14 cellular contexts compared by ENCODE assay signal in the genomic region with DNA sequence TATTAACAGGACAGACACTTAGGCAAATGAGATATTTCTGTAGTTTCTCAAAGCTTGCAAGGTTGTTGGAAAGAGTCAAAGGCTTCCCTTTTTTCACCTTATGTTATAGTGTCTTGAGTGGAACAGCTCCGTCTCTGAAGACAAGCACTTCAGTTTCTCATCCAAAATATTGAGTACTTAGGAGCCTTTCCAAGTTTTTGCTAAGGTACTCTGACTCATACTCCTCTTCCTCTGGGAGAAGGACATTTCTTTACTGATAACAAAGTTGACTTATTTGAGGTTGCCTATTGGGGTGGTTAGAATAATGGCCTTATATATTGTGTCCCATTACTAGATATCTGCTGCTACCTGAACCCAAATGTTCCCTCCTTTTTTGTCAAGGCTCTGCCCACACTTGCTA.
A peak's percentile ranks its signal among the peaks of the same experiment; 100 is the strongest.
DNase-seq lines count a peak whose midpoint lies in the region; ATAC-seq, FAIRE-seq and TF ChIP-seq lines count a peak whose summit lies in the region.
"Had no signal": no experiment of that assay in that cellular context is flagged by ENCODE, and none has a peak within 500 bp of the region (broad histone marks: within the 10 kb centered on the region; RNA-seq: fewer than 3 reads in every experiment).

No MANE protein-coding gene starts in this region.

- peaks cover 3% of the 10 kb centered on the region for H3K9me3 Mint-ChIP-seq in astrocyte (ENCODE audit: unreplicated experiment)

- H3K4me3 Mint-ChIP-seq in astrocyte (ENCODE audit: unreplicated experiment) = no peak overlapping the region
- H3K4me3 Mint-ChIP-seq: CD8-positive, alpha-beta memory T cell had no signal

- no peaks in the 10 kb centered on the region for H3K79me2 ChIP-seq in astrocyte (ENCODE audit: insufficient read depth, low read length)

- no peak for FAIRE-seq in astrocyte (lab: Jason Lieb, UNC)
- FAIRE-seq: GM12892, H54 had no signal

- peaks cover 2% of the 10 kb centered on the region for H3K36me3 Mint-ChIP-seq in astrocyte (ENCODE audit: low read depth, unreplicated experiment)
- H3K36me3 Mint-ChIP-seq: CD8-positive, alpha-beta memory T cell had no signal

- no peaks in the 10 kb centered on the region for H3K9me3 ChIP-seq in astrocyte (ENCODE audit: insufficient read depth, low read depth, low read length)
- H3K9me3 ChIP-seq: Caco-2 had no signal

- H3K36me3 ChIP-seq in astrocyte (ENCODE audit: insufficient read depth, low read length) = no peaks in the 10 kb centered on the region

- no peaks in the 10 kb centered on the region for H3K27me3 ChIP-seq in astrocyte (ENCODE audit: insufficient read depth, low read length)

- no peak overlapping the region for H3K9ac ChIP-seq in astrocyte (ENCODE audit: low read length)
- H3K9ac ChIP-seq: GM23248 had no signal

- H3K4me3 ChIP-seq in LNCaP clone FGC (ENCODE audit: low read depth, low read length) (no peak overlapping the region), astrocyte (ENCODE audit: insufficient read depth, low read depth, low read length) (no peak overlapping the region), fibroblast of pulmonary artery (replicated peaks; ENCODE audit: low read depth, low read length) (no peak overlapping the region)
- H3K4me3 ChIP-seq: GM23248 had no signal

- no peak overlapping the region for H3K4me2 ChIP-seq in astrocyte (ENCODE audit: low read length)

- no peak overlapping the region for H3K27ac Mint-ChIP-seq in astrocyte (ENCODE audit: unreplicated experiment)
- H3K27ac Mint-ChIP-seq: CD8-positive, alpha-beta memory T cell had no signal

- TF ChIP-seq CTCF in LNCaP clone FGC (IDR thresholded peaks at IDR 0.05; ENCODE audit: control insufficient read depth, extremely low read depth, insufficient read depth) = no peak
- TF ChIP-seq CTCF in astrocyte (IDR thresholded peaks at IDR 0.05; ENCODE audit: insufficient read depth, low read depth, low read length) = no peak
- TF ChIP-seq CTCF in fibroblast of pulmonary artery (IDR thresholded peaks at IDR 0.05; ENCODE audit: low read length, missing control alignments) = no peak

- H3K27me3 Mint-ChIP-seq in astrocyte (ENCODE audit: low read depth, unreplicated experiment) = no peaks in the 10 kb centered on the region
- H3K27me3 Mint-ChIP-seq: CD8-positive, alpha-beta memory T cell had no signal

- DNase-seq in LNCaP clone FGC (ENCODE audit: low read depth) = peak; percentile 60
- DNase-seq in astrocyte (ENCODE audit: low read depth) = peak; percentile 46
- DNase-seq in fibroblast of pulmonary artery (ENCODE audit: low read depth) = peak; percentile 17
- no peak for DNase-seq in NCI-H1436 treated with DMSO at 0.1 percent for 48 hours (lab: John Stamatoyannopoulos, UW)
- no peak for DNase-seq in HuH-7 (ENCODE audit: low spot score)
- DNase-seq: Caco-2; CD8-positive, alpha-beta memory T cell; DND-41; GDM1; GM23248 had no signal

- no peaks in the 10 kb centered on the region for H4K20me1 ChIP-seq in astrocyte (ENCODE audit: insufficient read depth, low read length)

- ATAC-seq in GM19397 (IDR thresholded peaks at IDR 0.05; ENCODE audit: unreplicated experiment) (no peak), GM19351 (IDR thresholded peaks at IDR 0.05; ENCODE audit: unreplicated experiment) (no peak)

- H3K4me1 Mint-ChIP-seq in astrocyte (ENCODE audit: low read depth, unreplicated experiment) = no peaks in the 10 kb centered on the region
- H3K4me1 Mint-ChIP-seq: CD8-positive, alpha-beta memory T cell had no signal

- no peak overlapping the region for H2AFZ ChIP-seq in astrocyte (ENCODE audit: low read depth, low read length)
- H2AFZ ChIP-seq: GM23248 had no signal

- no peaks in the 10 kb centered on the region for H3K4me1 ChIP-seq in astrocyte (ENCODE audit: insufficient read depth, low read length)
- H3K4me1 ChIP-seq: Caco-2 had no signal

- H3K27ac ChIP-seq in astrocyte (ENCODE audit: low read depth, low read length) = no peak overlapping the region
- H3K27ac ChIP-seq: GM23248 had no signal

Comparison
In these comparisons a context has a peak if more than half of its experiments do, and no peak if none do; other contexts are left out.
1. DNase-seq: peak in LNCaP clone FGC (single experiment), astrocyte (single experiment) and fibroblast of pulmonary artery (single experiment); none in NCI-H1436 treated with DMSO at 0.1 percent for 48 hours (single experiment) and HuH-7 (single experiment).